31 cellular contexts compared by ENCODE assay signal in genomic region chr3:71587958-71588357, GRCh38. TPM values are rescaled to one million over a fixed set of nuclear protein-coding genes. Genes with fewer than 3 reads are reported as not detected.
DNase-seq lines count a peak whose midpoint lies in the region; ATAC-seq and TF ChIP-seq lines count a peak whose summit lies in the region.
"Had no signal": no experiment of that assay in that cellular context is flagged by ENCODE, and none has a peak within 500 bp of the region (broad histone marks: within the 10 kb centered on the region; RNA-seq: fewer than 3 reads in every experiment).

No MANE protein-coding gene starts in this region.

- no peak overlapping the region for H3K4me3 Mint-ChIP-seq in mesothelial cell of epicardium
- H3K4me3 Mint-ChIP-seq: activated CD4-positive, alpha-beta memory T cell treated with anti-CD3 and anti-CD28 coated beads for 36 hours; activated naive CD4-positive, alpha-beta T cell treated with anti-CD3 and anti-CD28 coated beads, Interleukin-2, amount 10 ng/mL, durations not matched to agents 7 days and 5 days; activated T-helper 17 cell treated with anti-CD3 and anti-CD28 coated beads, Interleukin-2, amount 50 U/mL, for 72 hours; H9; naive thymus-derived CD8-positive, alpha-beta T cell; stimulated activated effector memory CD8-positive, alpha-beta T cell treated with anti-CD3 and anti-CD28 coated beads, Interleukin-12 subunit alpha, Interleukin-12 subunit beta, amount 100 ng/mL, for 72 hours; T-helper 2 cell treated with Interferon-gamma antibody and Interleukin-4, amounts not matched to agents 5 μg/mL and 100 μg/mL, for 36 hours had no signal

- ATAC-seq in left ventricle myocardium superior: no peak
- ATAC-seq: activated T-helper 17 cell treated with anti-CD3 and anti-CD28 coated beads, Interleukin-2, amount 50 U/mL, for 72 hours; naive thymus-derived CD8-positive, alpha-beta T cell; psoas muscle; stimulated activated effector memory CD8-positive, alpha-beta T cell treated with anti-CD3 and anti-CD28 coated beads, Interleukin-12 subunit alpha, Interleukin-12 subunit beta, amount 100 ng/mL, for 72 hours had no signal

- no peak overlapping the region for H3K4me3 ChIP-seq in HEK293 (ENCODE audit: low read depth, low read length)
- H3K4me3 ChIP-seq in astrocyte of the spinal cord (ENCODE audit: low read depth, low read length): no peak overlapping the region
- H3K4me3 ChIP-seq: Peyer's patch, psoas muscle, suprapubic skin had no signal

- peaks cover 11% of the 10 kb centered on the region for H3K9me3 Mint-ChIP-seq in mesothelial cell of epicardium
- H3K9me3 Mint-ChIP-seq: activated CD4-positive, alpha-beta memory T cell treated with anti-CD3 and anti-CD28 coated beads for 36 hours; activated naive CD4-positive, alpha-beta T cell treated with anti-CD3 and anti-CD28 coated beads, Interleukin-2, amount 10 ng/mL, durations not matched to agents 7 days and 5 days; activated T-helper 17 cell treated with anti-CD3 and anti-CD28 coated beads, Interleukin-2, amount 50 U/mL, for 72 hours; naive thymus-derived CD8-positive, alpha-beta T cell; stimulated activated effector memory CD8-positive, alpha-beta T cell treated with anti-CD3 and anti-CD28 coated beads, Interleukin-12 subunit alpha, Interleukin-12 subunit beta, amount 100 ng/mL, for 72 hours; T-helper 2 cell treated with Interferon-gamma antibody and Interleukin-4, amounts not matched to agents 5 μg/mL and 100 μg/mL, for 36 hours had no signal

- intact Hi-C loops in left ventricle myocardium superior (cut with micrococcal nuclease): loop anchor here (5.0 to 10.0 kb wide), 3 partner anchors 283 to 871 kb away; no protein-coding TSS in a partner anchor

- H3K9me3 ChIP-seq in HEK293 (ENCODE audit: control insufficient read depth, insufficient read depth, low read depth, low read length): no peaks in the 10 kb centered on the region
- H3K9me3 ChIP-seq: Peyer's patch, psoas muscle, suprapubic skin had no signal

- TF ChIP-seq CTCF in HEK293 (tag by site-specific recombination; IDR thresholded peaks at IDR 0.05) (no peak), astrocyte of the spinal cord (IDR thresholded peaks at IDR 0.05; ENCODE audit: low read depth, low read length) (no peak), mesothelial cell of epicardium (IDR thresholded peaks at IDR 0.05; ENCODE audit: unreplicated experiment) (no peak)

- CTCF ChIA-PET in HEK293 (lab: Yijun Ruan, JAX): interaction anchor here (0.6 to 1.4 kb wide), 3 partner anchors 12 to 447 kb away, joined by 3 to 4 read pairs (median 3); no protein-coding TSS in a partner anchor

- no peaks in the 10 kb centered on the region for H3K27me3 Mint-ChIP-seq in mesothelial cell of epicardium (ENCODE audit: low read depth)
- H3K27me3 Mint-ChIP-seq: activated T-helper 17 cell treated with anti-CD3 and anti-CD28 coated beads, Interleukin-2, amount 50 U/mL, for 72 hours; naive thymus-derived CD8-positive, alpha-beta T cell had no signal

- peak overlapping the region; percentile 56 for H3K27ac Mint-ChIP-seq in mesothelial cell of epicardium
- H3K27ac Mint-ChIP-seq: activated CD4-positive, alpha-beta memory T cell treated with anti-CD3 and anti-CD28 coated beads for 36 hours; activated naive CD4-positive, alpha-beta T cell treated with anti-CD3 and anti-CD28 coated beads, Interleukin-2, amount 10 ng/mL, durations not matched to agents 7 days and 5 days; activated T-helper 17 cell treated with anti-CD3 and anti-CD28 coated beads, Interleukin-2, amount 50 U/mL, for 72 hours; H9; stimulated activated effector memory CD8-positive, alpha-beta T cell treated with anti-CD3 and anti-CD28 coated beads, Interleukin-12 subunit alpha, Interleukin-12 subunit beta, amount 100 ng/mL, for 72 hours; T-helper 2 cell treated with Interferon-gamma antibody and Interleukin-4, amounts not matched to agents 5 μg/mL and 100 μg/mL, for 36 hours had no signal

- in situ Hi-C loops in astrocyte of the spinal cord (cut with HindIII; ENCODE audit: low sequenced_read_pairs): no loop called here

- no peak overlapping the region for H3K27ac ChIP-seq in HEK293 (ENCODE audit: extremely low read depth, low read depth, low read length)
- H3K27ac ChIP-seq: 22Rv1, Peyer's patch, psoas muscle, suprapubic skin had no signal

- H3K4me1 ChIP-seq in HEK293 (ENCODE audit: control insufficient read depth, insufficient read depth, low read length): peaks cover 9% of the 10 kb centered on the region; the same call in 1 of the 2 replicates
- H3K4me1 ChIP-seq: Peyer's patch had no signal

- DNase-seq in NCI-H1417 (lab: John Stamatoyannopoulos, UW): peak in 2 of 3 experiments; percentile 25 to 31
- DNase-seq in NCI-H1417 treated with DMSO at 0.1 percent for 48 hours (lab: John Stamatoyannopoulos, UW): no peak
- peak; percentile 36 for DNase-seq in astrocyte of the spinal cord (ENCODE audit: low read depth, low spot score)
- no peak for DNase-seq in mesothelial cell of epicardium (ENCODE audit: low spot score in 2 of 2, unreplicated experiment in 2 of 2)
- DNase-seq in SHP77 treated with DMSO at 0.1 percent for 48 hours (lab: John Stamatoyannopoulos, UW): no peak
- no peak for DNase-seq in left ventricle myocardium superior
- no peak for DNase-seq in iPS-NIHi7 (ENCODE audit: extremely low spot score)
- DNase-seq: activated CD4-positive, alpha-beta memory T cell treated with anti-CD3 and anti-CD28 coated beads for 36 hours; activated CD4-positive, alpha-beta T cell treated with anti-CD3 and anti-CD28 coated beads for 1 hour; activated CD8-positive, alpha-beta memory T cell treated with anti-CD3 and anti-CD28 coated beads, Interleukin-2, amount 50 U/mL, for 48 hours; activated naive CD4-positive, alpha-beta T cell treated with anti-CD3 and anti-CD28 coated beads, Interleukin-2, amount 10 ng/mL, durations not matched to agents 7 days and 5 days; C1 segment of cervical spinal cord; cortex of kidney; DMS79 treated with DMSO at 0.1 percent for 48 hours; effector memory CD4-positive, alpha-beta T cell; GDM1; glutamatergic neuron; H9; islet precursor cell; naive thymus-derived CD8-positive, alpha-beta T cell; NCI-H1436; NCI-H2107; Peyer's patch; psoas muscle; SHP77 had no signal

- H3K36me3 ChIP-seq in HEK293 (ENCODE audit: control insufficient read depth in 2 of 2, insufficient read depth in 1 of 2, low read length in 2 of 2): no peaks in the 10 kb centered on the region
- H3K36me3 ChIP-seq: Peyer's patch, suprapubic skin had no signal

- POLR2A ChIA-PET in HEK293 (lab: Yijun Ruan, JAX): no interaction called here

- peaks cover 41% of the 10 kb centered on the region for H3K4me1 Mint-ChIP-seq in mesothelial cell of epicardium

- peaks cover 4% of the 10 kb centered on the region for H3K36me3 Mint-ChIP-seq in mesothelial cell of epicardium
- H3K36me3 Mint-ChIP-seq: naive thymus-derived CD8-positive, alpha-beta T cell had no signal

TF ChIP-seq in HEK293, 187 proteins besides CTCF, POLR2A, EP300 and RAD21:
- TF ChIP-seq GLI2 (tag by site-specific recombination; IDR thresholded peaks at IDR 0.05; ENCODE audit: borderline replicate concordance, low read depth) (no peak), ZNF10 (tag by site-specific recombination; IDR thresholded peaks at IDR 0.05) (no peak), ZNF223 (tag by site-specific recombination; IDR thresholded peaks at IDR 0.05) (no peak), SALL2 (tag by site-specific recombination; IDR thresholded peaks at IDR 0.05; ENCODE audit: borderline replicate concordance) (no peak), ZFP3 (tag by site-specific recombination; IDR thresholded peaks at IDR 0.05; ENCODE audit: low read depth) (no peak), KLF1 (tag by site-specific recombination; IDR thresholded peaks at IDR 0.05) (no peak), ZIC2 (tag by site-specific recombination; IDR thresholded peaks at IDR 0.05) (no peak)
- TF ChIP-seq, protein P1, sequence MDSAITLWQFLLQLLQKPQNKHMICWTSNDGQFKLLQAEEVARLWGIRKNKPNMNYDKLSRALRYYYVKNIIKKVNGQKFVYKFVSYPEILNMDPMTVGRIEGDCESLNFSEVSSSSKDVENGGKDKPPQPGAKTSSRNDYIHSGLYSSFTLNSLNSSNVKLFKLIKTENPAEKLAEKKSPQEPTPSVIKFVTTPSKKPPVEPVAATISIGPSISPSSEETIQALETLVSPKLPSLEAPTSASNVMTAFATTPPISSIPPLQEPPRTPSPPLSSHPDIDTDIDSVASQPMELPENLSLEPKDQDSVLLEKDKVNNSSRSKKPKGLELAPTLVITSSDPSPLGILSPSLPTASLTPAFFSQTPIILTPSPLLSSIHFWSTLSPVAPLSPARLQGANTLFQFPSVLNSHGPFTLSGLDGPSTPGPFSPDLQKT (IDR thresholded peaks at IDR 0.05; ENCODE audit: borderline replicate concordance, low read depth, low read length): peak; percentile 73; the same call in 1 of the 2 replicates
TF ChIP-seq in HEK293: peak in this region for 1.

RNA-seq across cellular contexts. Expression of gene FOXP1, which starts 4.4 kb away (rescaled TPM):
- total RNA-seq in mesothelial cell of epicardium: 170 to 187 TPM (median 183 TPM) in 3 replicates
- 35.2 TPM for total RNA-seq in left ventricle myocardium superior

Comparison
In these comparisons a context has a peak if more than half of its experiments do, and no peak if none do; other contexts are left out.
1. DNase-seq: peak in NCI-H1417 (2 of 3) and astrocyte of the spinal cord (single experiment); none in NCI-H1417 treated with DMSO at 0.1 percent for 48 hours (single experiment), mesothelial cell of epicardium (0 of 2), SHP77 treated with DMSO at 0.1 percent for 48 hours (single experiment), left ventricle myocardium superior (single experiment) and iPS-NIHi7 (single experiment).